ENCODE assay signal across 20 cellular contexts in the genomic region with DNA sequence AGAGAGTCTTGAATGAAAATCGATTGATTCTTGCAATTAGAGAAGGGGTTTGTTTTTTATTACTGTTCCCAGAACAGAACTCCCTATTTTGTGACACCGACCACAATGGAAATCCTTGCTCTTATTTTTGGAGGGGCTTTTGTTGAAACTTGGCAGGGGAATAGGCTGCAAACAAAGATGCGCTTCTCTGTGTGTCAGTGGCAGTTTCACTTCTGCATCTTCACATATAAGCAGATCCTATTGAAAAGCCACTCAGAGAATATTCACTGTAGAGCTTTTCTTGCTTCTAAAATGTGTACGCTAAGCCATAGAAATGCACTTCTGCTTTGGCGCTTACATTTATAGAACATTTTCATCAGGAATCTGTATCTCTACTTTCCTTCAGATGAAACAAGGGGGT.
DNase-seq lines count a peak whose midpoint lies in the region; ATAC-seq and TF ChIP-seq lines count a peak whose summit lies in the region.
"Had no signal": no experiment of that assay in that cellular context is flagged by ENCODE, and none has a peak within 500 bp of the region (broad histone marks: within the 10 kb centered on the region; RNA-seq: fewer than 3 reads in every experiment).

No MANE protein-coding gene starts in this region.

- DNase-seq in NCI-H748 (lab: John Stamatoyannopoulos, UW; ENCODE audit: unreplicated experiment) (peak; percentile 8), NCI-H748 treated with DMSO at 0.1 percent for 48 hours (lab: John Stamatoyannopoulos, UW) (no peak), NB4 (ENCODE audit: low read depth) (peak; percentile 9), pons (ENCODE audit: low spot score) (peak; percentile 1)
- DNase-seq: 8988T, Caco-2, GOT3, NCI-H1092 treated with DMSO at 0.1 percent for 48 hours, NCI-H146, NCI-H2029 treated with DMSO at 0.1 percent for 48 hours, NCI-H510A, NCI-H82, PC-9, SW 1271 had no signal

- TF ChIP-seq CTCF in NB4 (IDR thresholded peaks at IDR 0.05; ENCODE audit: low read depth, low read length), result no peak
- no peak for TF ChIP-seq CTCF in OCI-LY3 (IDR thresholded peaks at IDR 0.05; ENCODE audit: low read depth, low read length)

- H3K36me3 ChIP-seq in OCI-LY3 (replicated peaks; ENCODE audit: low read depth, low read length), result no peaks in the 10 kb centered on the region

- no peaks in the 10 kb centered on the region for H3K9me3 ChIP-seq in OCI-LY3 (ENCODE audit: insufficient read depth, low read length)
- H3K9me3 ChIP-seq: Caco-2 had no signal

- H3K27ac ChIP-seq in OCI-LY3 (ENCODE audit: low read length), result no peak overlapping the region
- H3K27ac ChIP-seq: PC-9 had no signal

- no peaks in the 10 kb centered on the region for H3K27me3 ChIP-seq in OCI-LY3 (ENCODE audit: low read depth, low read length)

- no peaks in the 10 kb centered on the region for H4K20me1 ChIP-seq in OCI-LY3 (ENCODE audit: insufficient read depth, low read length)

- H3K4me3 ChIP-seq in NB4 (ENCODE audit: low read depth, low read length) (no peak overlapping the region), OCI-LY3 (ENCODE audit: low read length) (0 out of 2 replicates have a peak overlapping the region, but pooled peaks have one; percentile 39)
- H3K4me3 ChIP-seq: K562, PC-9 had no signal

- TF ChIP-seq POLR2A in NB4 (IDR thresholded peaks at IDR 0.05; ENCODE audit: extremely low read depth, insufficient read length), result no peak

- no peak overlapping the region for H3K9ac ChIP-seq in OCI-LY3 (ENCODE audit: low read length)

- no peaks in the 10 kb centered on the region for H3K79me2 ChIP-seq in OCI-LY3 (ENCODE audit: low read length)

- H2AFZ ChIP-seq in OCI-LY3 (ENCODE audit: low read depth, low read length), result no peak overlapping the region
- H2AFZ ChIP-seq: PC-9 had no signal

- ATAC-seq in GM18502 (IDR thresholded peaks at IDR 0.05; ENCODE audit: poor library complexity, unreplicated experiment) (no peak), GM19035 (IDR thresholded peaks at IDR 0.05; ENCODE audit: unreplicated experiment) (no peak), HG02870 (IDR thresholded peaks at IDR 0.05; ENCODE audit: unreplicated experiment) (no peak)
- ATAC-seq: HCT116, K562 had no signal

- H3K4me2 ChIP-seq in OCI-LY3 (ENCODE audit: low read length), result peak overlapping the region; percentile 48
- H3K4me2 ChIP-seq: PC-9 had no signal

- peaks cover 10% of the 10 kb centered on the region; the same call in 1 of the 2 replicates for H3K4me1 ChIP-seq in OCI-LY3 (ENCODE audit: low read length)
- H3K4me1 ChIP-seq: Caco-2 had no signal
